Comparison of ENCODE assay signal across 12 cellular contexts in the genomic region with DNA sequence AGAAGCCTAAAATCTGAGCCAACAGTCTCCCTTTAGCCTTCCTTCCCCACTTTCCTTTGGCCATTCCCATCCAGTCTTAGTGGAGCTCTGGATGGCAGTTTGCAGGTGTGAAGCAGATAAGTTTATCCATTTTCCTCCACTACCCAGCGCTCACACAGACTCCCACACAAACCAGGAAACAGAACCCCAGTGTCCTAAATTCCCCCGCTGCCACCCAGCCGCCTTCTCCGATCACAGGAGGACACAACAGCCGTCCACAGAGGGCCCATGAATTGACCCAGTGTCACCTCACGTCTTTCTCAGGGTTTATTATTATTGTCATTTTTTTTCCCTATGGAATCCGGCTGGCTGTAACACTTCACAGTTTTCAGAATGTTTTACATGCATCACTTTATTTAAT. TPM values are rescaled to one million over a fixed set of nuclear protein-coding genes. Genes with fewer than 3 reads are reported as not detected.
A peak's percentile ranks its signal among the peaks of the same experiment; 100 is the strongest.
DNase-seq lines count a peak whose midpoint lies in the region; ATAC-seq and TF ChIP-seq lines count a peak whose summit lies in the region.
"Had no signal": no experiment of that assay in that cellular context is flagged by ENCODE, and none has a peak within 500 bp of the region (broad histone marks: within the 10 kb centered on the region; RNA-seq: fewer than 3 reads in every experiment).

No MANE protein-coding gene starts in this region.

- WGBS in smooth muscle cell (ENCODE audit: low lambda C conversion rate) = 73% methylated on average over 7 of the region's 7 CpGs

- H3K27ac ChIP-seq in angular gyrus (ENCODE audit: low read depth, low read length) (peak overlapping the region; percentile 69), smooth muscle cell (ENCODE audit: low read depth) (peak overlapping the region; percentile 95)
- H3K27ac ChIP-seq: ovary had no signal

- peaks cover 18% of the 10 kb centered on the region for H3K4me1 ChIP-seq in smooth muscle cell (ENCODE audit: low read depth)

- peaks cover 8% of the 10 kb centered on the region for H3K36me3 Mint-ChIP-seq in HFFc6 (ENCODE audit: low read depth)
- H3K36me3 Mint-ChIP-seq: CD8-positive, alpha-beta memory T cell had no signal

- peak overlapping the region; percentile 49 for H3K4me3 Mint-ChIP-seq in HFFc6
- H3K4me3 Mint-ChIP-seq: CD8-positive, alpha-beta memory T cell had no signal

- peak overlapping the region; percentile 84 for H3K9ac ChIP-seq in smooth muscle cell (ENCODE audit: low read depth)

- DNase-seq in HFFc6 = no peak
- no peak for DNase-seq in left colon
- no peak for DNase-seq in smooth muscle cell (lab: John Stamatoyannopoulos, UW; ENCODE audit: unreplicated experiment)
- no peak for DNase-seq in NCI-H1105 treated with DMSO at 0.1 percent for 48 hours (lab: John Stamatoyannopoulos, UW)
- DNase-seq in activated naive CD4-positive, alpha-beta T cell treated with anti-CD3 and anti-CD28 coated beads, Interleukin-2, amount 50 U/mL, for 16 hours = no peak
- DNase-seq: activated naive CD4-positive, alpha-beta T cell; CD8-positive, alpha-beta memory T cell; NCI-H2081 treated with DMSO at 0.1 percent for 48 hours had no signal

- no peaks in the 10 kb centered on the region for H3K27me3 Mint-ChIP-seq in HFFc6 (ENCODE audit: insufficient read depth)

- intact Hi-C loops in left colon (cut with DNase I, micrococcal nuclease) = no loop called here

- peak overlapping the region; percentile 74 for H3K4me2 ChIP-seq in smooth muscle cell

- H3K27ac Mint-ChIP-seq in HFFc6 = peak overlapping the region; percentile 99

- peaks cover 34% of the 10 kb centered on the region for H3K79me2 ChIP-seq in smooth muscle cell (ENCODE audit: low read depth)

- H4K20me1 ChIP-seq in smooth muscle cell (ENCODE audit: low read depth) = no peaks in the 10 kb centered on the region

- H3K4me1 Mint-ChIP-seq in HFFc6 (ENCODE audit: low read depth) = peaks cover 79% of the 10 kb centered on the region

- H3K9me3 Mint-ChIP-seq in HFFc6 = peaks cover 7% of the 10 kb centered on the region; the same call in 1 of the 2 replicates
- H3K9me3 Mint-ChIP-seq: CD8-positive, alpha-beta memory T cell had no signal

- peaks cover 20% of the 10 kb centered on the region for H3F3A ChIP-seq in smooth muscle cell (ENCODE audit: low read depth)

- ATAC-seq in left colon (peak; percentile 6), GM18868 (IDR thresholded peaks at IDR 0.05; ENCODE audit: unreplicated experiment) (no peak), HG03342 (IDR thresholded peaks at IDR 0.05; ENCODE audit: unreplicated experiment) (no peak)

- H3K9me3 ChIP-seq in smooth muscle cell (replicated peaks; ENCODE audit: low read depth) = no peaks in the 10 kb centered on the region
- H3K9me3 ChIP-seq: ovary had no signal

- H3K4me3 ChIP-seq in smooth muscle cell = no peak overlapping the region
- H3K4me3 ChIP-seq: ovary had no signal

- H3K36me3 ChIP-seq in smooth muscle cell (ENCODE audit: low read depth) = no peaks in the 10 kb centered on the region
- H3K36me3 ChIP-seq: ovary had no signal

- no peak overlapping the region for H2AFZ ChIP-seq in smooth muscle cell (ENCODE audit: low read depth)

- TF ChIP-seq CTCF in HFFc6 (IDR thresholded peaks at IDR 0.05) (no peak), smooth muscle cell (IDR thresholded peaks at IDR 0.05; ENCODE audit: borderline replicate concordance, insufficient read depth, poor library complexity, severe bottlenecking) (no peak)

- H3K27me3 ChIP-seq in smooth muscle cell (ENCODE audit: low read depth) = no peaks in the 10 kb centered on the region
- H3K27me3 ChIP-seq: ovary had no signal

RNA-seq across cellular contexts. Expression of a gene that starts 16.4 kb away (rescaled TPM):
- total RNA-seq in HFFc6 (2021; fragmentation: NEBNext Ultra II Directional; extraction: Animal tissue kit (Norgen Biotek cat#: 25700)) = 10 to 100 TPM; 43.2 to 72.6 (median 46.4) TPM
- 100 to 1,000 TPM; 574 to 766 TPM for total RNA-seq in left colon
- total RNA-seq in smooth muscle cell = 153 and 207 TPM in 2 replicates
- 144 and 236 TPM in 2 replicates for polyA plus RNA-seq in smooth muscle cell
